Comparison of ENCODE assay signal across 8 cellular contexts in the genomic region with DNA sequence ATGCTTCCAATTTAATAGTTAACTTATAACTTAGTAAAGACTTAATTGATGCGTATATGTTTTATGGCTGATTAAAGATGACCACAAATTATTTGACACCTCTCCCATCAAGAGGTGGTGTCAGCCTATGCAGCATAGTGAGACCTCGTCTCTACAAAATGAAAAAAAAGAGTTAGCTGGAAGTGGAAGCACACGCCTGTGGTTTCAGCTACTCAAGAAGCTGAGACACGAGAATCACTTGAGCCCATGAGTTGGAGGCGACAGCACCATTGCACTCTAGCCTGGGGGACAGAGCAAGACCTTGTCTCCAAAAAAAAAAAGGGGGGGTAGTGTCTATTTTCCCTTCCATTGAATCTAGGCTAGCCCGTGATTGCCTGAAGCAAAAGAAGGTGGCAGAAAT.
"Had no signal": no experiment of that assay in that cellular context is flagged by ENCODE, and none has a peak within 500 bp of the region (broad histone marks: within the 10 kb centered on the region; RNA-seq: fewer than 3 reads in every experiment).

No MANE protein-coding gene starts in this region.

- ATAC-seq: GM23338, HCT116 had no signal

- DNase-seq: GOT3, H7, H9, HCEC 1CT had no signal

- H3K27ac Mint-ChIP-seq: GM23338 had no signal

- H3K9me3 ChIP-seq: HAP-1 had no signal

- H3K4me1 ChIP-seq: HAP-1 had no signal

- H3K4me3 Mint-ChIP-seq: GM23338, H9 had no signal

- H3K36me3 ChIP-seq: HAP-1 had no signal

- H3K27ac ChIP-seq: GM23248 had no signal

- H3K4me3 ChIP-seq: GM23248, GM23338, HAP-1 had no signal

- H3K9me3 Mint-ChIP-seq: GM23338, H9 had no signal

- H3K4me1 Mint-ChIP-seq: GM23338, H9 had no signal
